Comparison of ENCODE assay signal across 1 cellular context in the genomic region with DNA sequence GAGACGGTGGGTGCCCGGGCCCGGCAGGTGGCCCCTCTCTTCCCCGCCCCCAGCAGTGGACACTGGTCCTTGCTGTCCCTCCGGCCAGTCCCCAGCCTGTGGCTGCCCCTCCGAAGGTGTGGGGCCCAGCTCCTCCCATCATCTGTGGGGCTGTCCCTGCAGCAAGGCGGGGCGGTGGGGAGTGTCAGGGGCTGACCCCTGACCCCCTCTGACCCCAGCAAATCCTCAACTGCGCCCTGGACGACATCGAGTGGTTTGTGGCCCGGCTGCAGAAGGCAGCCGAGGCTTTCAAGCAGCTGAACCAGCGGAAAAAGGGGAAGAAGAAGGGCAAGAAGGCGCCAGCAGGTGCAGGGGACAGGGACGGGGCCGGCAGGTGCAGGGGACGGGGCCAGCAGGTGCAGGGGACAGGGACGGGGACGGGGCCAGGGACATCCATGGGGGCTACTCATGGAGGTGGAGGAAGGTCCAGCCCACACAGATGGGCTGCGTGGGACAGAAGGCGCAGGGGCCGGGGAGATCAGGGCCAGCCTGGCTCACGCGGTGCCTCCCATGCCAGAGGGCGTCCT.
TF ChIP-seq lines count a peak whose summit lies in the region.

No MANE protein-coding gene starts in this region.

TF ChIP-seq in IMR-90, 13 proteins besides CTCF, POLR2A, EP300 and RAD21 (continued from another document):
- TF ChIP-seq, protein P1, sequence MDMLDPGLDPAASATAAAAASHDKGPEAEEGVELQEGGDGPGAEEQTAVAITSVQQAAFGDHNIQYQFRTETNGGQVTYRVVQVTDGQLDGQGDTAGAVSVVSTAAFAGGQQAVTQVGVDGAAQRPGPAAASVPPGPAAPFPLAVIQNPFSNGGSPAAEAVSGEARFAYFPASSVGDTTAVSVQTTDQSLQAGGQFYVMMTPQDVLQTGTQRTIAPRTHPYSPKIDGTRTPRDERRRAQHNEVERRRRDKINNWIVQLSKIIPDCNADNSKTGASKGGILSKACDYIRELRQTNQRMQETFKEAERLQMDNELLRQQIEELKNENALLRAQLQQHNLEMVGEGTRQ (IDR thresholded peaks at IDR 0.05; ENCODE audit: low read depth, low read length): no peak
- TF ChIP-seq MAZ (IDR thresholded peaks at IDR 0.05; ENCODE audit: borderline replicate concordance, low read depth, low read length) (no peak), FOS (IDR thresholded peaks at IDR 0.05; ENCODE audit: low read depth, low read length) (no peak), CHD1 (IDR thresholded peaks at IDR 0.05; ENCODE audit: low read depth, low read length) (no peak), RFX5 (IDR thresholded peaks at IDR 0.05; ENCODE audit: low read depth, low read length) (no peak), MAFK (IDR thresholded peaks at IDR 0.05; ENCODE audit: low read depth, low read length) (no peak), SMC3 (IDR thresholded peaks at IDR 0.05; ENCODE audit: low read depth, low read length) (no peak), MXI1 (IDR thresholded peaks at IDR 0.05; ENCODE audit: borderline replicate concordance, low read depth, low read length) (no peak), NFE2L2 (IDR thresholded peaks at IDR 0.05; ENCODE audit: low read depth, low read length) (no peak), RCOR1 (IDR thresholded peaks at IDR 0.05; ENCODE audit: insufficient replicate concordance, low read length) (no peak)
- TF ChIP-seq, protein P2, sequence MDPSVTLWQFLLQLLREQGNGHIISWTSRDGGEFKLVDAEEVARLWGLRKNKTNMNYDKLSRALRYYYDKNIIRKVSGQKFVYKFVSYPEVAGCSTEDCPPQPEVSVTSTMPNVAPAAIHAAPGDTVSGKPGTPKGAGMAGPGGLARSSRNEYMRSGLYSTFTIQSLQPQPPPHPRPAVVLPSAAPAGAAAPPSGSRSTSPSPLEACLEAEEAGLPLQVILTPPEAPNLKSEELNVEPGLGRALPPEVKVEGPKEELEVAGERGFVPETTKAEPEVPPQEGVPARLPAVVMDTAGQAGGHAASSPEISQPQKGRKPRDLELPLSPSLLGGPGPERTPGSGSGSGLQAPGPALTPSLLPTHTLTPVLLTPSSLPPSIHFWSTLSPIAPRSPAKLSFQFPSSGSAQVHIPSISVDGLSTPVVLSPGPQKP (IDR thresholded peaks at IDR 0.05; ENCODE audit: borderline replicate concordance, low read depth, low read length): no peak
